In genomic region chr2:98988695-98989094, GRCh38 we compare ENCODE assay signal across 2 cellular contexts. TPM values are rescaled to one million over a fixed set of nuclear protein-coding genes. Genes with fewer than 3 reads are reported as not detected.
"Had no signal": no experiment of that assay in that cellular context is flagged by ENCODE, and none has a peak within 500 bp of the region (broad histone marks: within the 10 kb centered on the region; RNA-seq: fewer than 3 reads in every experiment).

No MANE protein-coding gene starts in this region.

RNA-seq across cellular contexts. Expression of gene CRACDL, which starts 52.7 kb away (rescaled TPM):
- total RNA-seq: fibroblast of lung, fibroblast of villous mesenchyme had no signal
- polyA plus RNA-seq: fibroblast of lung had no signal
